1 cellular context compared by ENCODE assay signal in genomic region chr2:190755796-190756415, GRCh38.
TF ChIP-seq lines count a peak whose summit lies in the region.

No MANE protein-coding gene starts in this region.

TF ChIP-seq in IMR-90, 13 proteins besides CTCF, POLR2A, EP300 and RAD21 (continued from another document):
- TF ChIP-seq RFX5 (IDR thresholded peaks at IDR 0.05; ENCODE audit: low read depth, low read length) (no peak), ELK1 (IDR thresholded peaks at IDR 0.05; ENCODE audit: borderline replicate concordance, low read depth, low read length) (no peak)
